Comparison of ENCODE assay signal across 7 cellular contexts in genomic region chrX:66728818-66729271, GRCh38.
DNase-seq lines count a peak whose midpoint lies in the region; ATAC-seq and TF ChIP-seq lines count a peak whose summit lies in the region.

No MANE protein-coding gene starts in this region.

- H3K27ac ChIP-seq in esophagus squamous epithelium, result no peak overlapping the region

- H3K9me3 ChIP-seq in esophagus squamous epithelium, result no peaks in the 10 kb centered on the region

- peaks cover 0 to 3% (median under 1%) of the 10 kb centered on the region in 4 donors for H3K4me1 Mint-ChIP-seq in naive thymus-derived CD8-positive, alpha-beta T cell
- no peaks in the 10 kb centered on the region for H3K4me1 Mint-ChIP-seq in stimulated activated naive CD8-positive, alpha-beta T cell treated with anti-CD3 and anti-CD28 coated beads, Interleukin-15, amount 100 ng/mL, for 72 hours

- intact Hi-C loops in esophagus squamous epithelium (cut with DNase I), result loop anchor here (10.0 kb wide), 1 partner anchor 1144 kb away; no protein-coding TSS in a partner anchor

- H3K36me3 Mint-ChIP-seq in naive thymus-derived CD8-positive, alpha-beta T cell, result no peaks in the 10 kb centered on the region

- ATAC-seq in HG02840 (IDR thresholded peaks at IDR 0.05; ENCODE audit: low FRiP score, unreplicated experiment), result peak; percentile 63
- ATAC-seq in naive thymus-derived CD8-positive, alpha-beta T cell, result peak; percentile 86 to 87
- ATAC-seq in stimulated activated naive CD8-positive, alpha-beta T cell treated with anti-CD3 and anti-CD28 coated beads, Interleukin-15, amount 100 ng/mL, for 72 hours, result peak; percentile 93

- POLR2A ChIA-PET in naive thymus-derived CD8-positive, alpha-beta T cell (lab: Charles Lee), result no interaction called here

- H3K27ac Mint-ChIP-seq in naive thymus-derived CD8-positive, alpha-beta T cell, result peak overlapping the region; percentile 90 to 98 (median 98)
- peak overlapping the region; percentile 94 to 97 for H3K27ac Mint-ChIP-seq in stimulated activated naive CD8-positive, alpha-beta T cell treated with anti-CD3 and anti-CD28 coated beads, Interleukin-15, amount 100 ng/mL, for 72 hours

- H3K36me3 ChIP-seq in esophagus squamous epithelium, result no peaks in the 10 kb centered on the region

- TF ChIP-seq POLR2A in esophagus squamous epithelium (IDR thresholded peaks at IDR 0.05), result no peak

- H3K27me3 Mint-ChIP-seq in naive thymus-derived CD8-positive, alpha-beta T cell, result no peaks in the 10 kb centered on the region
- H3K27me3 Mint-ChIP-seq in stimulated activated naive CD8-positive, alpha-beta T cell treated with anti-CD3 and anti-CD28 coated beads, Interleukin-15, amount 100 ng/mL, for 72 hours, result no peaks in the 10 kb centered on the region

- WGBS in esophagus squamous epithelium, 2 donors, result 3 to 24% methylated on average over 21 of the region's 21 CpGs

- peak overlapping the region; percentile 77 to 95 (median 92) for H3K4me3 Mint-ChIP-seq in naive thymus-derived CD8-positive, alpha-beta T cell
- peak overlapping the region; percentile 86 to 95 for H3K4me3 Mint-ChIP-seq in stimulated activated naive CD8-positive, alpha-beta T cell treated with anti-CD3 and anti-CD28 coated beads, Interleukin-15, amount 100 ng/mL, for 72 hours

- peak; percentile 73 for TF ChIP-seq CTCF in GM13977 (IDR thresholded peaks at IDR 0.05; ENCODE audit: extremely low read depth, insufficient read depth, missing control alignments)
- TF ChIP-seq CTCF in esophagus squamous epithelium (IDR thresholded peaks at IDR 0.05), result peak; percentile 24 to 65 (median 39)

- in situ Hi-C loops in GM13977 (cut with MboI; ENCODE audit: low pct_unique_long_range_greater_than_20kb, low sequenced_read_pairs, unreplicated experiment), result loop anchor here (25.0 kb wide), 2 partner anchors 517 to 1142 kb away; no protein-coding TSS in a partner anchor

- peak overlapping the region; percentile 14 to 62 (median 30) for H3K4me3 ChIP-seq in esophagus squamous epithelium

- H3K4me1 ChIP-seq in esophagus squamous epithelium, result no peaks in the 10 kb centered on the region

- no peaks in the 10 kb centered on the region for H3K27me3 ChIP-seq in esophagus squamous epithelium

- peaks cover 0 to 5% (median 0%) of the 10 kb centered on the region in 9 donors for H3K9me3 Mint-ChIP-seq in naive thymus-derived CD8-positive, alpha-beta T cell
- no peaks in the 10 kb centered on the region for H3K9me3 Mint-ChIP-seq in stimulated activated naive CD8-positive, alpha-beta T cell treated with anti-CD3 and anti-CD28 coated beads, Interleukin-15, amount 100 ng/mL, for 72 hours

- DNase-seq in GM13977 (ENCODE audit: low spot score) (peak; percentile 12), NCI-H748 treated with DMSO at 0.1 percent for 48 hours (lab: John Stamatoyannopoulos, UW) (peak; percentile 67), activated T-cell treated with anti-CD3 and anti-CD28 coated beads for 48 hours (ENCODE audit: low read depth) (peak; percentile 15), esophagus squamous epithelium (lab: John Stamatoyannopoulos, UW) (no peak)
- DNase-seq in naive thymus-derived CD8-positive, alpha-beta T cell, result peak; percentile 16 to 71 (median 40)
- DNase-seq in stimulated activated naive CD8-positive, alpha-beta T cell treated with anti-CD3 and anti-CD28 coated beads, Interleukin-15, amount 100 ng/mL, for 72 hours, result peak; percentile 48 to 57
